8 cellular contexts compared by ENCODE assay signal in the genomic region with DNA sequence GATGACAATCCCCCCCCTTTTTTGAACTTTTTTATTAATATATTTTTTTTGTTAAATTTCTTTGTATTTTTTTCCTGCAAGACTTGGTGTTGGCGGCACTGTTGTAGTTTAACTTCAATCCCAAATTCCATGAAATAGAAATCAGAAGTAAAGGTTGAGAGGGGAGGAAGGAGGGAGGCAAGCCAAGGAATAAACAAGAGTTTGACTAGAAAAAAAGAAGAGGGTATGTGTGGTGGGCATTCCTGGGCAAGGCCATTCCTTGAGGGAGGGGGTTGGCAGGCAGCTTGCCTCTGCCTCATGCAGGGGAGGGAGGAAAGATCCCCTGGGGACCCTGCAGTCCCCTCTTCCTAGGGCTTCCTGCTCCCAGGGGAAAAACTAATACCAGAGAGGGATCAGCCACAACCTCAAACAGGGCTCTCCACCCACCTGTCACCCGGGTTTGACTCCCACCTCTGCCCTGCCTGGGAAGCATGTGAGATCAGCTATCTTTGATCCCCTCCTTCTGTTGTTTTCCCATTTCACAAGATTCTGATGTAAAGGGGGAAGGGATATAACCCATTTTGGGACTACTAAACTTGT. TPM values are rescaled to one million over a fixed set of nuclear protein-coding genes. Genes with fewer than 3 reads are reported as not detected.
DNase-seq lines count a peak whose midpoint lies in the region; ATAC-seq and TF ChIP-seq lines count a peak whose summit lies in the region.

No MANE protein-coding gene starts in this region.

- no peak for DNase-seq in stimulated activated naive CD8-positive, alpha-beta T cell treated with anti-CD3 and anti-CD28 coated beads, Interleukin-15, Interleukin-2, amounts not matched to agents 100 U/mL and 50 U/mL, for 24 hours
- DNase-seq in body of pancreas (no peak), mesothelial cell of epicardium (ENCODE audit: low spot score in 2 of 2, unreplicated experiment in 2 of 2) (no peak), globus pallidus (ENCODE audit: low spot score) (no peak), occipital lobe (lab: John Stamatoyannopoulos, UW) (no peak)
- DNase-seq in stimulated activated CD4-positive, alpha-beta T cell treated with anti-CD3 and anti-CD28 coated beads, Interleukin-15, amount 100 ng/mL, for 24 hours, result no peak

- no peaks in the 10 kb centered on the region for H3K9me3 Mint-ChIP-seq in stimulated activated naive CD8-positive, alpha-beta T cell treated with anti-CD3 and anti-CD28 coated beads, Interleukin-15, Interleukin-2, amounts not matched to agents 100 ng/mL and 50 ng/mL, for 24 hours
- no peaks in the 10 kb centered on the region for H3K9me3 Mint-ChIP-seq in mesothelial cell of epicardium

- H3K4me3 Mint-ChIP-seq in stimulated activated naive CD8-positive, alpha-beta T cell treated with anti-CD3 and anti-CD28 coated beads, Interleukin-15, Interleukin-2, amounts not matched to agents 100 ng/mL and 50 ng/mL, for 24 hours, result peak overlapping the region; percentile 100
- peak overlapping the region; percentile 100 for H3K4me3 Mint-ChIP-seq in mesothelial cell of epicardium

- H3K27ac ChIP-seq in body of pancreas, result peak overlapping the region in 3 of 4 donors; percentile 66 to 85 (median 83)

- intact Hi-C loops in body of pancreas (cut with DNase I), result loop anchor here (10.0 kb wide), 1 partner anchor 243 kb away; the partner anchor contains the start of gene PABPN1

- H3K4me3 ChIP-seq in body of pancreas, result no peak overlapping the region

- no peaks in the 10 kb centered on the region for H3K27me3 ChIP-seq in body of pancreas

- 55 to 60% methylated on average over 2 of the region's 2 CpGs for whole genome bisulfite sequencing in body of pancreas, 2 donors

- H3K4me1 Mint-ChIP-seq in stimulated activated naive CD8-positive, alpha-beta T cell treated with anti-CD3 and anti-CD28 coated beads, Interleukin-15, Interleukin-2, amounts not matched to agents 100 ng/mL and 50 ng/mL, for 24 hours (ENCODE audit: low read depth), result peaks cover 26% of the 10 kb centered on the region
- H3K4me1 Mint-ChIP-seq in mesothelial cell of epicardium, result peaks cover 33% of the 10 kb centered on the region

- peaks cover 0 to 3% of the 10 kb centered on the region in 2 donors for H3K36me3 ChIP-seq in body of pancreas (replicated peaks in 1 of 2; ENCODE audit: insufficient read depth in 1 of 2, low read depth in 2 of 2)

- TF ChIP-seq CTCF in body of pancreas (IDR thresholded peaks at IDR 0.05), result no peak
- no peak for TF ChIP-seq CTCF in mesothelial cell of epicardium (IDR thresholded peaks at IDR 0.05; ENCODE audit: unreplicated experiment)

- peaks cover 7% of the 10 kb centered on the region for H3K27me3 Mint-ChIP-seq in stimulated activated naive CD8-positive, alpha-beta T cell treated with anti-CD3 and anti-CD28 coated beads, Interleukin-15, Interleukin-2, amounts not matched to agents 100 ng/mL and 50 ng/mL, for 24 hours
- H3K27me3 Mint-ChIP-seq in mesothelial cell of epicardium (ENCODE audit: low read depth), result peaks cover 18% of the 10 kb centered on the region

- H3K36me3 Mint-ChIP-seq in stimulated activated naive CD8-positive, alpha-beta T cell treated with anti-CD3 and anti-CD28 coated beads, Interleukin-15, Interleukin-2, amounts not matched to agents 100 ng/mL and 50 ng/mL, for 24 hours (ENCODE audit: low read depth), result peaks cover 23% of the 10 kb centered on the region
- H3K36me3 Mint-ChIP-seq in mesothelial cell of epicardium, result peaks cover 6% of the 10 kb centered on the region

- no peaks in the 10 kb centered on the region for H3K9me3 ChIP-seq in body of pancreas

- H3K4me1 ChIP-seq in body of pancreas, result peaks cover 24% of the 10 kb centered on the region

- peak overlapping the region; percentile 100 for H3K27ac Mint-ChIP-seq in stimulated activated naive CD8-positive, alpha-beta T cell treated with anti-CD3 and anti-CD28 coated beads, Interleukin-15, Interleukin-2, amounts not matched to agents 100 ng/mL and 50 ng/mL, for 24 hours
- peak overlapping the region; percentile 99 for H3K27ac Mint-ChIP-seq in mesothelial cell of epicardium

- TF ChIP-seq POLR2A in body of pancreas (IDR thresholded peaks at IDR 0.05), result no peak

- ATAC-seq in stimulated activated naive CD8-positive, alpha-beta T cell treated with anti-CD3 and anti-CD28 coated beads, Interleukin-15, Interleukin-2, amounts not matched to agents 100 U/mL and 50 U/mL, for 24 hours, result no peak
- no peak for ATAC-seq in body of pancreas
- ATAC-seq in HG03135 (IDR thresholded peaks at IDR 0.05; ENCODE audit: unreplicated experiment), result no peak

RNA-seq across cellular contexts. Expression of gene AP1G2, which starts 0.5 kb away (rescaled TPM):
- total RNA-seq in body of pancreas, result 100 to 1,000 TPM; 150 to 237 TPM
- 268 to 271 TPM (median 269 TPM) in 3 replicates for total RNA-seq in mesothelial cell of epicardium
- total RNA-seq in occipital lobe, result 10.0 TPM

RNA-seq across cellular contexts. Expression of gene JPH4, which starts 10.5 kb away (rescaled TPM):
- total RNA-seq in body of pancreas, result under 1 TPM; 0.52 to 0.99 TPM
- total RNA-seq in mesothelial cell of epicardium, result 6.4 to 7.4 TPM (median 7.3 TPM) in 3 replicates
- 28.9 TPM for total RNA-seq in occipital lobe

RNA-seq across cellular contexts. Expression of gene THTPA, which starts 12.0 kb away (rescaled TPM):
- total RNA-seq in body of pancreas, result 10 to 100 TPM; 11.7 to 43.2 TPM
- total RNA-seq in mesothelial cell of epicardium, result 13.9 to 17.7 TPM (median 15.2 TPM) in 3 replicates
- total RNA-seq in occipital lobe, result 6.9 TPM

RNA-seq across cellular contexts. Expression of gene ZFHX2, which starts 16.5 kb away (rescaled TPM):
- total RNA-seq in body of pancreas, result 1 to 10 TPM in 1 of 2 donors, under 1 TPM in 1; 0.33 to 1.6 TPM
- total RNA-seq in mesothelial cell of epicardium, result 9.8 to 14.4 TPM (median 13.7 TPM) in 3 replicates
- 1.2 TPM for total RNA-seq in occipital lobe

Comparison
In these comparisons a context has a peak if more than half of its experiments do, and no peak if none do; other contexts are left out.
1. RNA of gene AP1G2, which starts 0.5 kb away (total RNA-seq): 268 to 271 TPM in mesothelial cell of epicardium and 150 to 237 TPM in body of pancreas; 10.0 TPM in occipital lobe (single experiment); every median in the first group is over 10 times any median in the second.